In the genomic region with DNA sequence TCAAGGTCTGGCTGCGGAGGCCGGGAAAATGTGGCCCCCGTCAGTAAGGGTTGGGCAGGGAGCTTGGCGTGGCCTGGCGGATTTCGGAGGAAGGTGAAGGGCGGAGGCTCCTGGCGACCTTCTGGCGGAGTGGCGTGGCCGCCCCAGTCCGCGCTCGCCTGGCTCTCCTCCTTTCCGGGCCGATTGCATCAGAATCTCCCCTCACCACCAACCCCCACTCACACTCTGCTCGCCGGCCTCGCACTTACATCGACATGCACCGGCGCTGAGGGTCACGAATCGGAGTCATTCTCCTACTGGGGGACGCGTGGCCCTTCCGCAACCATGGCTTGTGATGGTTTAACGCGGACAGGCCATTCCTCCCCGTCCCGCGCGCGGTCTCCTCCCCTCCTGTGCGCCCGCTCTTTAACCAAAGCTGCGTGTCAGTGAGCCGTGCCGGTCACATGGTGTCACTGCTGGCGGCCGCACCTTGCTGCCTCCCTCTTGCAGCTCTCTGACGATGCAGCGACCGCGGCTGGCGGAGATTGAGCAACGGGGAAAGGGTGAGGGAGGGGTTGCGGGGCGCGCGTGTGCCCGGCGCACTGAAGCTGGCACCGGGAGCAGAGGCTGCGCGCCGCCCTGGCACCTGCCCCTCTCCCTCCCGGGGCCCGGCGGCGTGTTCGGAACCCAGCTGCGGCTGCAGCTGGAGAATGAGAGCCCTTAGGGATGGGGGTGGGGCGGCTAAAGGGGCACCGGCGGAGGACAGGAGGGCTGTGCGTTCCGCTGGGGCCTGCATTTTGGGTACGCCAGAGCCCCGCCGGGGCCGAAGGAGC, we compare ENCODE assay signal across 1 cellular context.
A peak's percentile ranks its signal among the peaks of the same experiment; 100 is the strongest.
TF ChIP-seq lines count a peak whose summit lies in the region.

TSS of gene SLC38A1 (minus strand) at position 427 of the 812 bp plus-strand sequence. CDS start 29,243 bp downstream, outside the sequence.

TF ChIP-seq in A549, 52 proteins besides CTCF, POLR2A, EP300 and RAD21 (continued from another document):
- TF ChIP-seq USF2 (IDR thresholded peaks at IDR 0.05) (peak; percentile 87), FOXS1 (CRISPR knock-in tag; IDR thresholded peaks at IDR 0.05) (peak; percentile 53), NR3C1 (IDR thresholded peaks at IDR 0.05) (no peak), MYC (IDR thresholded peaks at IDR 0.05; ENCODE audit: borderline replicate concordance, low read length) (peak; percentile 73), ZFP36 (IDR thresholded peaks at IDR 0.05; ENCODE audit: borderline replicate concordance, partially characterized antibody) (no peak), PHF8 (IDR thresholded peaks at IDR 0.05; ENCODE audit: borderline replicate concordance, low read depth) (peak; percentile 6; the same call in 1 of the 2 replicates)
- TF ChIP-seq, protein P1, sequence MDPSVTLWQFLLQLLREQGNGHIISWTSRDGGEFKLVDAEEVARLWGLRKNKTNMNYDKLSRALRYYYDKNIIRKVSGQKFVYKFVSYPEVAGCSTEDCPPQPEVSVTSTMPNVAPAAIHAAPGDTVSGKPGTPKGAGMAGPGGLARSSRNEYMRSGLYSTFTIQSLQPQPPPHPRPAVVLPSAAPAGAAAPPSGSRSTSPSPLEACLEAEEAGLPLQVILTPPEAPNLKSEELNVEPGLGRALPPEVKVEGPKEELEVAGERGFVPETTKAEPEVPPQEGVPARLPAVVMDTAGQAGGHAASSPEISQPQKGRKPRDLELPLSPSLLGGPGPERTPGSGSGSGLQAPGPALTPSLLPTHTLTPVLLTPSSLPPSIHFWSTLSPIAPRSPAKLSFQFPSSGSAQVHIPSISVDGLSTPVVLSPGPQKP (IDR thresholded peaks at IDR 0.05; ENCODE audit: low read depth, low read length), result no peak
